In genomic region chr1:51310871-51311613, GRCh38 we compare ENCODE assay signal across 2 cellular contexts.
A peak's percentile ranks its signal among the peaks of the same experiment; 100 is the strongest.
TF ChIP-seq lines count a peak whose summit lies in the region.

No MANE protein-coding gene starts in this region.

TF ChIP-seq in PFSK-1, 5 proteins besides CTCF, POLR2A, EP300 and RAD21:
- peak; percentile 62 for TF ChIP-seq FOXP2 (optimal IDR thresholded peaks at IDR 0.05; ENCODE audit: borderline replicate concordance, extremely low read depth, extremely low read length, insufficient read depth)
- no peak for TF ChIP-seq SIN3A (IDR thresholded peaks at IDR 0.05; ENCODE audit: borderline replicate concordance, insufficient read depth, low read length)
TF ChIP-seq in PFSK-1: peak in this region for 1.

TF ChIP-seq in endothelial cell of umbilical vein, 7 proteins besides CTCF, POLR2A, EP300 and RAD21:
- no peak for TF ChIP-seq MYC (IDR thresholded peaks at IDR 0.05; ENCODE audit: low read depth, low read length)
- peak; percentile 61 for TF ChIP-seq FOS (IDR thresholded peaks at IDR 0.05; ENCODE audit: borderline replicate concordance, insufficient read depth, low read length)
